In the genomic region with DNA sequence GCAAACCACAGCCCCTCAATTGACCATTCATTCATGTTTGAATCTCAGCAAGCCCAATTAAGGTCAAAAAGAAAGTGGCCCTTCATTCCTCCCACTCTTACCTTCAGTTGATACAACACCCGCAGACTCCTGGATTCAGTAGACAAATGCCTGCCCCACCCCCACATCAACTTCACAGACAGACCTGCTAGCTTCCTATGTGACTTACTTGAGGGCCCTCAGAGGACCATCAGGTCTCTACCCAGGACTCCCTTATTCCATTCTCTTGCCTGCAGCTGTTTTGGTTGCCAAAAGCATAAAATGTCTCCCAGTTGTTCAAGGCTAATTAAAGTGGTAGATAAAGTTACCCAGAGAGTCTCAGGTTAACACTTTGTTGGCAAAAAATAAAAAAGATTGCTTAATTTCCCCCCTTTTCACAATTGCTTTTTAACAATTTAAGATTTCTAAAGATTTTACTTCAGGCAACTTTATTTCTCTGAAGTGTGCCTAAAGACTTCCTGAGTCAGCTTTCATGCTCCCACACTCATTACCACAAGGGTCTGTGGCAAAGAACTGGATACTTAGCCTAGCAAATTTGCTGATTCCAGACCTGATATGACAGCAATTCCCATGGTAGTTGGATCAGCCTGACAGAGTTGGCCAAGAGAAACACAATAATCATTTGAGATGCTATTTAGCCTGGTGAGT, we compare ENCODE assay signal across 23 cellular contexts. TPM values are rescaled to one million over a fixed set of nuclear protein-coding genes. Genes with fewer than 3 reads are reported as not detected.
DNase-seq lines count a peak whose midpoint lies in the region; ATAC-seq and TF ChIP-seq lines count a peak whose summit lies in the region.
"Had no signal": no experiment of that assay in that cellular context is flagged by ENCODE, and none has a peak within 500 bp of the region (broad histone marks: within the 10 kb centered on the region; RNA-seq: fewer than 3 reads in every experiment).

No MANE protein-coding gene starts in this region.

- H3K4me1 ChIP-seq in vagina = peaks cover 21% of the 10 kb centered on the region
- H3K4me1 ChIP-seq: colonic mucosa, prostate gland had no signal

- H3K27me3 Mint-ChIP-seq in stimulated activated naive CD8-positive, alpha-beta T cell treated with anti-CD3 and anti-CD28 coated beads, Interleukin-15, Interleukin-2, amounts not matched to agents 100 ng/mL and 50 ng/mL, for 24 hours = no peaks in the 10 kb centered on the region
- no peaks in the 10 kb centered on the region for H3K27me3 Mint-ChIP-seq in mesothelial cell of epicardium (ENCODE audit: low read depth)
- H3K27me3 Mint-ChIP-seq: activated CD8-positive, alpha-beta T cell treated with anti-CD3 and anti-CD28 coated beads for 36 hours; activated T-cell treated with anti-CD3 and anti-CD28 coated beads, Interleukin-2, amount 50 U/mL, for 24 hours had no signal

- H3K27me3 ChIP-seq in vagina = no peaks in the 10 kb centered on the region
- H3K27me3 ChIP-seq: brain microvascular endothelial cell, colonic mucosa had no signal

- no peak overlapping the region for H3K4me3 Mint-ChIP-seq in stimulated activated naive CD8-positive, alpha-beta T cell treated with anti-CD3 and anti-CD28 coated beads, Interleukin-15, Interleukin-2, amounts not matched to agents 100 ng/mL and 50 ng/mL, for 24 hours
- H3K4me3 Mint-ChIP-seq in mesothelial cell of epicardium = no peak overlapping the region
- H3K4me3 Mint-ChIP-seq: activated CD8-positive, alpha-beta T cell treated with anti-CD3 and anti-CD28 coated beads for 36 hours; activated T-cell treated with anti-CD3 and anti-CD28 coated beads, Interleukin-2, amount 50 U/mL, for 24 hours; WTC11 had no signal

- TF ChIP-seq CTCF in vagina (IDR thresholded peaks at IDR 0.05) = no peak
- no peak for TF ChIP-seq CTCF in mesothelial cell of epicardium (IDR thresholded peaks at IDR 0.05; ENCODE audit: unreplicated experiment)

- ATAC-seq in stimulated activated naive CD8-positive, alpha-beta T cell treated with anti-CD3 and anti-CD28 coated beads, Interleukin-15, Interleukin-2, amounts not matched to agents 100 U/mL and 50 U/mL, for 24 hours = no peak
- ATAC-seq: activated CD8-positive, alpha-beta T cell treated with anti-CD3 and anti-CD28 coated beads for 36 hours; activated naive CD4-positive, alpha-beta T cell treated with anti-CD3 and anti-CD28 coated beads, Interleukin-2, amount 50 U/mL, for 72 hours; HepG2; naive thymus-derived CD4-positive, alpha-beta T cell; WTC11 had no signal

- intact Hi-C loops in vagina (cut with DNase I) = no loop called here

- no peaks in the 10 kb centered on the region for H3K36me3 ChIP-seq in vagina
- H3K36me3 ChIP-seq: brain microvascular endothelial cell, colonic mucosa, prostate gland had no signal

- DNase-seq in stimulated activated naive CD8-positive, alpha-beta T cell treated with anti-CD3 and anti-CD28 coated beads, Interleukin-15, Interleukin-2, amounts not matched to agents 100 U/mL and 50 U/mL, for 24 hours = no peak
- DNase-seq in NCI-H69 (lab: John Stamatoyannopoulos, UW) = peak; percentile 38
- DNase-seq in left kidney (ENCODE audit: low read depth, low spot score) = peak; percentile 13
- DNase-seq in AG20443 (ENCODE audit: low spot score) = no peak
- DNase-seq in vagina (ENCODE audit: extremely low spot score in 2 of 2) = no peak
- no peak for DNase-seq in SHP77 (lab: John Stamatoyannopoulos, UW)
- DNase-seq in mesothelial cell of epicardium (ENCODE audit: low spot score in 2 of 2, unreplicated experiment in 2 of 2) = no peak
- DNase-seq: activated CD8-positive, alpha-beta T cell treated with anti-CD3 and anti-CD28 coated beads for 36 hours; activated T-cell treated with anti-CD3 and anti-CD28 coated beads, Interleukin-2, amount 50 U/mL, for 24 hours; brain microvascular endothelial cell; colonic mucosa; DMS153; naive thymus-derived CD4-positive, alpha-beta T cell; NCI-H1694 treated with DMSO at 0.1 percent for 48 hours; PC-9; stimulated activated CD4-positive, alpha-beta T cell treated with anti-CD3 and anti-CD28 coated beads, Interleukin-4, amount 100 ng/mL, for 1 hour had no signal

- no peak overlapping the region for H3K4me3 ChIP-seq in vagina
- H3K4me3 ChIP-seq: colonic mucosa, PC-9, prostate gland, skin epidermis had no signal

- no peak overlapping the region for H3K27ac ChIP-seq in vagina
- H3K27ac ChIP-seq: brain microvascular endothelial cell, C4-2B, colonic mucosa, PC-9, prostate gland, skin epidermis had no signal

- peaks cover 21% of the 10 kb centered on the region for H3K4me1 Mint-ChIP-seq in stimulated activated naive CD8-positive, alpha-beta T cell treated with anti-CD3 and anti-CD28 coated beads, Interleukin-15, Interleukin-2, amounts not matched to agents 100 ng/mL and 50 ng/mL, for 24 hours (ENCODE audit: low read depth)
- peaks cover 12% of the 10 kb centered on the region for H3K4me1 Mint-ChIP-seq in mesothelial cell of epicardium

- no peaks in the 10 kb centered on the region for H3K9me3 ChIP-seq in vagina
- H3K9me3 ChIP-seq: colonic mucosa, prostate gland had no signal

- peak overlapping the region; percentile 37 for H3K27ac Mint-ChIP-seq in stimulated activated naive CD8-positive, alpha-beta T cell treated with anti-CD3 and anti-CD28 coated beads, Interleukin-15, Interleukin-2, amounts not matched to agents 100 ng/mL and 50 ng/mL, for 24 hours
- no peak overlapping the region for H3K27ac Mint-ChIP-seq in mesothelial cell of epicardium
- H3K27ac Mint-ChIP-seq: activated CD8-positive, alpha-beta T cell treated with anti-CD3 and anti-CD28 coated beads for 36 hours; activated naive CD4-positive, alpha-beta T cell treated with anti-CD3 and anti-CD28 coated beads, Interleukin-2, amount 50 U/mL, for 72 hours; activated T-cell treated with anti-CD3 and anti-CD28 coated beads, Interleukin-2, amount 50 U/mL, for 24 hours; naive thymus-derived CD4-positive, alpha-beta T cell; WTC11 had no signal

- H3K36me3 Mint-ChIP-seq in stimulated activated naive CD8-positive, alpha-beta T cell treated with anti-CD3 and anti-CD28 coated beads, Interleukin-15, Interleukin-2, amounts not matched to agents 100 ng/mL and 50 ng/mL, for 24 hours (ENCODE audit: low read depth) = peaks cover 4% of the 10 kb centered on the region
- H3K36me3 Mint-ChIP-seq in mesothelial cell of epicardium = no peaks in the 10 kb centered on the region

- TF ChIP-seq POLR2A in vagina (IDR thresholded peaks at IDR 0.05) = no peak

- H3K9me3 Mint-ChIP-seq in stimulated activated naive CD8-positive, alpha-beta T cell treated with anti-CD3 and anti-CD28 coated beads, Interleukin-15, Interleukin-2, amounts not matched to agents 100 ng/mL and 50 ng/mL, for 24 hours = no peaks in the 10 kb centered on the region
- no peaks in the 10 kb centered on the region for H3K9me3 Mint-ChIP-seq in mesothelial cell of epicardium
- H3K9me3 Mint-ChIP-seq: activated naive CD4-positive, alpha-beta T cell treated with anti-CD3 and anti-CD28 coated beads, Interleukin-2, amount 50 U/mL, for 72 hours; activated T-cell treated with anti-CD3 and anti-CD28 coated beads, Interleukin-2, amount 50 U/mL, for 24 hours had no signal

RNA-seq across cellular contexts. Expression of gene MTERF1, which starts 3.3 kb away (rescaled TPM):
- total RNA-seq in vagina = 8.1 TPM
- 14.7 to 19.3 TPM (median 15.2 TPM) in 3 replicates for total RNA-seq in mesothelial cell of epicardium

RNA-seq across cellular contexts. Expression of gene AKAP9, which starts 56.8 kb away (rescaled TPM):
- 75.4 TPM for total RNA-seq in vagina
- 108 to 119 TPM (median 110 TPM) in 3 replicates for total RNA-seq in mesothelial cell of epicardium

Comparison
In these comparisons a context has a peak if more than half of its experiments do, and no peak if none do; other contexts are left out.
1. DNase-seq: peak in NCI-H69 (single experiment) and left kidney (single experiment); none in stimulated activated naive CD8-positive, alpha-beta T cell treated with anti-CD3 and anti-CD28 coated beads, Interleukin-15, Interleukin-2, amounts not matched to agents 100 U/mL and 50 U/mL, for 24 hours (single experiment), AG20443 (single experiment), vagina (0 of 2), SHP77 (0 of 2) and mesothelial cell of epicardium (0 of 2).